15 cellular contexts compared by ENCODE assay signal in the genomic region with DNA sequence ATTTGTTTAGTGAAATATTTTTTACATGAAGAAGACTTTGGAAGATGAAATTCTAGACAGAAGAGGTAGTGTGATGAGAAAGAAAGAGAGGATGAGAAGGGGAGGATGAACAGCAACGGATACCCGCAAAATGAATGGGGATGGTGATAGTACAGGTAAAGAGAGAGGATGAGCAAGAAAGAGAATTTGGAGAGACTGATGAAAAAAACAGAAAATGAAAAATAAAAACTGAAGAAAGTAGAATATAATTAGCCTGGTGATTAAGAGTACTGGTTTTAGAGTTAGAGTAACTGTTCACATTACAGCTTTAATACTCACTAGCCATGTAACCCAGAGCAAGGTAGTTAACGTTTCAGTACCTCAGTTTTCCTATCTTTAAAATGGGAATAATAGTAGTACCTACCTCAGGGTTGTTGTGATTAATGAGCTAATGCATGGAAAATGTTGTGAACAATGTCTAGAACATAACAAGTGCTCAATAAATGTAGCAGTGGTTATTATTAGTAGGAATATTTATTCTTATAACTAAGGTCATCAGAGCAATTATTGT. TPM values are rescaled to one million over a fixed set of nuclear protein-coding genes. Genes with fewer than 3 reads are reported as not detected.
DNase-seq lines count a peak whose midpoint lies in the region; ATAC-seq, FAIRE-seq and TF ChIP-seq lines count a peak whose summit lies in the region.
"Had no signal": no experiment of that assay in that cellular context is flagged by ENCODE, and none has a peak within 500 bp of the region (broad histone marks: within the 10 kb centered on the region; RNA-seq: fewer than 3 reads in every experiment).

No MANE protein-coding gene starts in this region.

- peaks cover 48 to 60% (median 53%) of the 10 kb centered on the region in 3 donors for H3K4me1 Mint-ChIP-seq in CD8-positive, alpha-beta memory T cell
- peaks cover 44% of the 10 kb centered on the region for H3K4me1 Mint-ChIP-seq in T-helper 17 cell

- peaks cover 0 to 1% (median 0%) of the 10 kb centered on the region in 5 donors for H3K9me3 Mint-ChIP-seq in CD8-positive, alpha-beta memory T cell
- H3K9me3 Mint-ChIP-seq: dendritic cell treated with granulocyte-macrophage colony-stimulating factor and Interleukin-4, amounts not matched to agents 40 ng/mL and 50 ng/mL, for 4 days had no signal

- POLR2A ChIA-PET in CD8-positive, alpha-beta memory T cell (lab: Charles Lee) = no interaction called here
- POLR2A ChIA-PET in endothelial cell of umbilical vein (lab: Charles Lee) = no interaction called here

- intact Hi-C loops in endothelial cell of umbilical vein (cut with micrococcal nuclease) (loop anchor here (1.0 to 5.0 kb wide), 3 partner anchors 55 to 211 kb away; partner anchors contain the start of gene ANTXR2), right cardiac atrium (cut with DNase I) (no loop called here)

- H3K9ac ChIP-seq in BLaER1 (no peak overlapping the region), endothelial cell of umbilical vein (replicated peaks; ENCODE audit: extremely low read depth, insufficient read depth, low read length) (no peak overlapping the region)

- no peaks in the 10 kb centered on the region for H3K9me3 ChIP-seq in BLaER1
- no peaks in the 10 kb centered on the region for H3K9me3 ChIP-seq in CD8-positive, alpha-beta memory T cell (ENCODE audit: low read length)
- H3K9me3 ChIP-seq in T-helper 17 cell (ENCODE audit: control insufficient read depth, low read length, poor library complexity, severe bottlenecking) = no peaks in the 10 kb centered on the region
- no peaks in the 10 kb centered on the region for H3K9me3 ChIP-seq in endothelial cell of umbilical vein (replicated peaks; ENCODE audit: control insufficient read depth, insufficient read depth, low read length)
- no peaks in the 10 kb centered on the region for H3K9me3 ChIP-seq in right cardiac atrium (ENCODE audit: control insufficient read depth, low read length)
- H3K9me3 ChIP-seq: body of pancreas, esophagus squamous epithelium, testis had no signal

- H3K36me3 ChIP-seq in BLaER1 (no peaks in the 10 kb centered on the region), endothelial cell of umbilical vein (ENCODE audit: control insufficient read depth in 2 of 2, extremely low read depth in 1 of 2, insufficient read depth in 2 of 2, low read length in 2 of 2) (no peaks in the 10 kb centered on the region)
- no peaks in the 10 kb centered on the region for H3K36me3 ChIP-seq in CD8-positive, alpha-beta memory T cell (ENCODE audit: insufficient read depth, low read length)
- H3K36me3 ChIP-seq: esophagus squamous epithelium had no signal

- dilution Hi-C loops in endothelial cell of umbilical vein (cut with MboI; ENCODE audit: extremely low pct_ligation_motif_present, low sequenced_read_pairs) = no loop called here

- no peak for TF ChIP-seq POLR2A in endothelial cell of umbilical vein (IDR thresholded peaks at IDR 0.05; ENCODE audit: low read depth, low read length)

- no peaks in the 10 kb centered on the region for H3K36me3 Mint-ChIP-seq in CD8-positive, alpha-beta memory T cell
- H3K36me3 Mint-ChIP-seq in T-helper 17 cell (ENCODE audit: low read depth) = no peaks in the 10 kb centered on the region

- H3K9me1 ChIP-seq in endothelial cell of umbilical vein (replicated peaks; ENCODE audit: control insufficient read depth, extremely low read depth, insufficient read depth, low read length) = no peaks in the 10 kb centered on the region

- peak overlapping the region in 7 of 8 donors; percentile 53 to 95 (median 85) for H3K27ac Mint-ChIP-seq in CD8-positive, alpha-beta memory T cell
- H3K27ac Mint-ChIP-seq in T-helper 17 cell = peak overlapping the region; percentile 96
- H3K27ac Mint-ChIP-seq: dendritic cell treated with granulocyte-macrophage colony-stimulating factor and Interleukin-4, amounts not matched to agents 40 ng/mL and 50 ng/mL, for 4 days had no signal

- CTCF ChIA-PET in CD8-positive, alpha-beta memory T cell (lab: Charles Lee) = interaction anchor here (1.1 to 7.4 kb wide), 4 partner anchors 10 to 75 kb away, joined by 3 to 135 read pairs (median 24); no protein-coding TSS in a partner anchor
- CTCF ChIA-PET in endothelial cell of umbilical vein (lab: Charles Lee) = interaction anchor here (1.1 to 4.1 kb wide), 5 partner anchors 22 to 1086 kb away, joined by 3 to 104 read pairs (median 5); no protein-coding TSS in a partner anchor

- no peaks in the 10 kb centered on the region for H4K20me1 ChIP-seq in BLaER1
- no peaks in the 10 kb centered on the region for H4K20me1 ChIP-seq in endothelial cell of umbilical vein (replicated peaks; ENCODE audit: control insufficient read depth, extremely low read depth, insufficient read depth, low read length)

- TF ChIP-seq CTCF in endothelial cell of umbilical vein (IDR thresholded peaks at IDR 0.05; ENCODE audit: extremely low read depth in 1 of 2, insufficient read depth in 1 of 2, low read depth in 1 of 2, low read length in 2 of 2) = no peak

- no peaks in the 10 kb centered on the region for H3K79me2 ChIP-seq in endothelial cell of umbilical vein (ENCODE audit: control insufficient read depth, insufficient read depth, low read length)

- 93% methylated on average over 3 of the region's 3 CpGs for WGBS in right cardiac atrium

- H3K4me2 ChIP-seq in BLaER1 = peak overlapping the region; percentile 66
- H3K4me2 ChIP-seq in endothelial cell of umbilical vein (ENCODE audit: insufficient read depth, low read length) = peak overlapping the region; percentile 72

- H3K4me3 ChIP-seq in BLaER1 (no peak overlapping the region), endothelial cell of umbilical vein (replicated peaks in 1 of 3; ENCODE audit: insufficient read depth in 1 of 3, low read depth in 1 of 3, low read length in 3 of 3) (no peak overlapping the region), right cardiac atrium (ENCODE audit: low read length) (no peak overlapping the region)
- H3K4me3 ChIP-seq in CD8-positive, alpha-beta memory T cell (ENCODE audit: low read length) = no peak overlapping the region
- H3K4me3 ChIP-seq: body of pancreas, esophagus squamous epithelium, testis had no signal

- no peak overlapping the region for H2AFZ ChIP-seq in endothelial cell of umbilical vein (ENCODE audit: low read depth, low read length)

- FAIRE-seq in endothelial cell of umbilical vein (lab: Jason Lieb, UNC) = no peak

- H3K4me1 ChIP-seq in BLaER1 (peaks cover 37% of the 10 kb centered on the region), endothelial cell of umbilical vein (ENCODE audit: control insufficient read depth, extremely low read depth, insufficient read depth, low read length) (peaks cover 43% of the 10 kb centered on the region), right cardiac atrium (ENCODE audit: control insufficient read depth, insufficient read depth, low read length) (no peaks in the 10 kb centered on the region)
- H3K4me1 ChIP-seq in CD8-positive, alpha-beta memory T cell (ENCODE audit: insufficient read depth, low read length) = peaks cover 46% of the 10 kb centered on the region
- H3K4me1 ChIP-seq: body of pancreas, testis had no signal

- no peaks in the 10 kb centered on the region for H3K27me3 Mint-ChIP-seq in CD8-positive, alpha-beta memory T cell
- no peaks in the 10 kb centered on the region for H3K27me3 Mint-ChIP-seq in T-helper 17 cell
- H3K27me3 Mint-ChIP-seq: dendritic cell treated with granulocyte-macrophage colony-stimulating factor and Interleukin-4, amounts not matched to agents 40 ng/mL and 50 ng/mL, for 4 days had no signal

- H3K27me3 ChIP-seq in BLaER1 = no peaks in the 10 kb centered on the region
- no peaks in the 10 kb centered on the region for H3K27me3 ChIP-seq in CD8-positive, alpha-beta memory T cell (ENCODE audit: insufficient read depth, low read length, poor library complexity, severe bottlenecking)
- H3K27me3 ChIP-seq in endothelial cell of umbilical vein (ENCODE audit: control insufficient read depth in 2 of 2, insufficient read depth in 2 of 2, low read length in 2 of 2) = no peaks in the 10 kb centered on the region
- no peaks in the 10 kb centered on the region for H3K27me3 ChIP-seq in right cardiac atrium (ENCODE audit: control insufficient read depth, insufficient read depth)
- H3K27me3 ChIP-seq: body of pancreas, esophagus squamous epithelium, testis had no signal

- TSS peak; percentile 54 for BruUV-seq in endothelial cell of umbilical vein (replicated peaks; lab: Mats Ljungman, UMichigan)

- H3K27ac ChIP-seq in BLaER1 = peak overlapping the region; percentile 50; the same call in 1 of the 2 replicates
- H3K27ac ChIP-seq in CD8-positive, alpha-beta memory T cell (ENCODE audit: low read depth, low read length) = peak overlapping the region; percentile 22
- peak overlapping the region; percentile 82 for H3K27ac ChIP-seq in endothelial cell of umbilical vein (ENCODE audit: insufficient read depth, low read depth, low read length)
- H3K27ac ChIP-seq in right cardiac atrium (ENCODE audit: low read length) = no peak overlapping the region
- H3K27ac ChIP-seq: body of pancreas, esophagus squamous epithelium, testis had no signal

- H3K4me3 Mint-ChIP-seq in CD8-positive, alpha-beta memory T cell = peak overlapping the region in 4 of 7 donors; percentile 6 to 48 (median 27)
- peak overlapping the region; percentile 69 for H3K4me3 Mint-ChIP-seq in T-helper 17 cell
- H3K4me3 Mint-ChIP-seq: dendritic cell treated with granulocyte-macrophage colony-stimulating factor and Interleukin-4, amounts not matched to agents 40 ng/mL and 50 ng/mL, for 4 days had no signal

- DNase-seq in CD8-positive, alpha-beta memory T cell = no peak
- DNase-seq in T-helper 17 cell (no peak), endothelial cell of umbilical vein (ENCODE audit: low read depth, low spot score) (no peak), right cardiac atrium (no peak), HT-29 (ENCODE audit: low spot score) (no peak)
- DNase-seq: body of pancreas, C1 segment of cervical spinal cord, DMS79 treated with DMSO at 0.1 percent for 48 hours, esophagus squamous epithelium, NCI-H2029 treated with DMSO at 0.1 percent for 48 hours, NCI-H526, testis had no signal

- ATAC-seq in T-helper 17 cell (no peak), right cardiac atrium (no peak), HG03196 (IDR thresholded peaks at IDR 0.05; ENCODE audit: unreplicated experiment) (no peak)
- ATAC-seq: body of pancreas had no signal

RNA-seq across cellular contexts. Expression of gene ANTXR2, which starts 54.9 kb away (rescaled TPM):
- 10 to 100 TPM; 18.2 to 20.6 TPM for total RNA-seq in CD8-positive, alpha-beta memory T cell
- 44.2 TPM for polyA plus RNA-seq in CD8-positive, alpha-beta memory T cell
- total RNA-seq in T-helper 17 cell (10 to 100 TPM; 58.0 to 58.9 TPM), endothelial cell of umbilical vein (64.6 and 71.9 TPM in 2 replicates), right cardiac atrium (10 to 100 TPM; 38.6 to 51.4 (median 46.7) TPM)
- polyA plus RNA-seq in endothelial cell of umbilical vein (4.6 and 6.6 TPM in 2 replicates), right cardiac atrium (13.5 TPM)
- polyA plus RNA-seq in endothelial cell of umbilical vein (2011; cell fraction: cytosol; rRNA removed) = 13.2 and 13.5 TPM in 2 replicates
- polyA plus RNA-seq in endothelial cell of umbilical vein (2011; cell fraction: nucleus; rRNA removed) = 15.0 and 21.8 TPM in 2 replicates
- polyA plus RNA-seq in endothelial cell of umbilical vein (2012) = 60.4 and 88.5 TPM in 2 replicates
- 19.8 and 21.8 TPM in 2 replicates for polyA minus RNA-seq in endothelial cell of umbilical vein
- polyA minus RNA-seq in endothelial cell of umbilical vein (2011; cell fraction: cytosol; rRNA and poly(A)+ RNA removed) = not detected
- polyA minus RNA-seq in endothelial cell of umbilical vein (2011; cell fraction: nucleus; rRNA and poly(A)+ RNA removed) = 39.5 and 44.4 TPM in 2 replicates
- total RNA-seq in HT-29 (2014; rRNA removed; shearing (Covaris generic)) = 12.6 and 16.7 TPM in 2 replicates
